ENCODE assay signal across 23 cellular contexts in the genomic region with DNA sequence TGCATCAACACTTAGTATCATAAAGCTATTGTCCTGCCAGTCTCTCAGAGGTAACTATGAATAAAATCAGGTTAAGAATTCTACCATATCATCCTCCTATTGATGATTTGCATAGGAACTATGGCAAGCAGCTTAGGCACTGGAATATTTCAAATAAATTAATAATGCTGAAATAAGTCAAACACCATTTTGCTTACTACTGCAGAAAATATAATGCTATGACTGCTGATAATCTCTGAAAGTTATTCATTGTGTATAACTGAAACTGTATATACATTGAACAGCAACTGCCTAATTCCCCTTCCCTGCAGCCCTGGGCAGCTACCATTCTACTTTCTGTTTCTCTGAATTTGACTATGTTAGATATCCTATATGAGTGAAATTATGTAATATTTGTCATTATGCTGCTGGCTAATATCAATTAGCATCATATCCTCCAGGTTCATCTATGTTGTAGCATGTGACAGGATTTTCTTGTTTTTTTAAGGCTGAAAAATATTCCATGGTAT.
DNase-seq lines count a peak whose midpoint lies in the region; ATAC-seq, FAIRE-seq and TF ChIP-seq lines count a peak whose summit lies in the region.
"Had no signal": no experiment of that assay in that cellular context is flagged by ENCODE, and none has a peak within 500 bp of the region (broad histone marks: within the 10 kb centered on the region; RNA-seq: fewer than 3 reads in every experiment).

No MANE protein-coding gene starts in this region.

- H3K27me3 ChIP-seq in GM12878 (replicated peaks in 1 of 2; ENCODE audit: control insufficient read depth in 2 of 2, insufficient read depth in 2 of 2, low read length in 1 of 2) = no peaks in the 10 kb centered on the region
- H3K27me3 ChIP-seq: BLaER1 had no signal

- FAIRE-seq in A549 (lab: Jason Lieb, UNC) (no peak), GM12878 (lab: Jason Lieb, UNC) (no peak)
- FAIRE-seq: D721Med, GM12891, GM18507, GM19239 had no signal

- H3K4me2 ChIP-seq in A549 (no peak overlapping the region), GM12878 (ENCODE audit: control insufficient read depth, insufficient read depth) (no peak overlapping the region)
- H3K4me2 ChIP-seq: BLaER1, GM23338 had no signal

- H3K79me2 ChIP-seq in GM12878 (ENCODE audit: control insufficient read depth, insufficient read depth, low read length) = no peaks in the 10 kb centered on the region

- ATAC-seq in A549 (no peak), HG02678 (IDR thresholded peaks at IDR 0.05; ENCODE audit: unreplicated experiment) (peak; percentile 41), GM12878 (peak; percentile 83), HG03378 (IDR thresholded peaks at IDR 0.05; ENCODE audit: unreplicated experiment) (no peak)
- ATAC-seq: CD8-positive, alpha-beta T cell; GM23338; HCT116 had no signal

- H3K27ac ChIP-seq in A549 = no peak overlapping the region
- H3K27ac ChIP-seq in GM12878 (ENCODE audit: control insufficient read depth, insufficient read depth) = no peak overlapping the region
- H3K27ac ChIP-seq: BLaER1, C4-2B had no signal

- H3K9me3 ChIP-seq in A549 = no peaks in the 10 kb centered on the region
- no peaks in the 10 kb centered on the region for H3K9me3 ChIP-seq in GM12878 (replicated peaks; ENCODE audit: control insufficient read depth, insufficient read depth, low read length)

- no peak for TF ChIP-seq RAD21 in A549 (conservative IDR thresholded peaks at IDR 0.05 in 1 of 2, IDR thresholded peaks at IDR 0.05 in 1 of 2)
- TF ChIP-seq RAD21 in GM12878 (IDR thresholded peaks at IDR 0.05; ENCODE audit: insufficient read depth, low read depth, low read length) = no peak

- no TSS peak for BruUV-seq in GM12878 (replicated peaks; lab: Mats Ljungman, UMichigan)

- no peak for DNase-seq in A549 (ENCODE audit: low read depth in 1 of 2, low spot score in 1 of 2)
- DNase-seq in NCI-H526 (lab: John Stamatoyannopoulos, UW) = peak; percentile 43 to 53
- DNase-seq in GM12878 (ENCODE audit: low read depth, low spot score) = no peak
- no peak for DNase-seq in A172 (ENCODE audit: low spot score)
- DNase-seq in RKO (ENCODE audit: low spot score) = no peak
- DNase-seq: 8988T; CD4-positive, CD25-positive, alpha-beta regulatory T cell; CD8-positive, alpha-beta T cell; DMS 273 treated with DMSO at 0.1 percent for 48 hours; DMS79; EL; GDM1; H9 had no signal

- POLR2A ChIA-PET in A549 (lab: Yijun Ruan, JAX) = no interaction called here
- POLR2A ChIA-PET in GM12878 (lab: Charles Lee) = no interaction called here

- intact Hi-C loops in GM12878 (cut with micrococcal nuclease; ENCODE audit: unreplicated experiment) = no loop called here

- no peak overlapping the region for H2AFZ ChIP-seq in GM12878 (ENCODE audit: control insufficient read depth, low read depth, low read length)
- H2AFZ ChIP-seq: GM23338 had no signal

- TF ChIP-seq POLR2A in A549 (IDR thresholded peaks at IDR 0.05; ENCODE audit: low read length) = no peak
- TF ChIP-seq POLR2A in GM12878 (IDR thresholded peaks at IDR 0.05; ENCODE audit: low read depth, low read length) = no peak

- RAD21 ChIA-PET in GM12878 (lab: Charles Lee; ENCODE audit: unreplicated experiment) = no interaction called here

- H3K4me3 ChIP-seq in A549 (no peak overlapping the region), GM12878 (no peak overlapping the region)
- H3K4me3 ChIP-seq: BLaER1, GM23338 had no signal

- in situ Hi-C loops in GM12878 (cut with MboI) = no loop called here

- SMC1A ChIA-PET in GM12878 (lab: Charles Lee; ENCODE audit: uncharacterized antibody, unreplicated experiment) = interaction anchor here (1.1 to 1.8 kb wide), 2 partner anchors 13 to 21 kb away, joined by 4 to 7 read pairs; no protein-coding TSS in a partner anchor

- H3K4me1 ChIP-seq in A549 (no peaks in the 10 kb centered on the region), GM12878 (ENCODE audit: control insufficient read depth, insufficient read depth, low read length) (no peaks in the 10 kb centered on the region)

- no peaks in the 10 kb centered on the region for H3K36me3 ChIP-seq in GM12878 (ENCODE audit: control insufficient read depth in 2 of 2, insufficient read depth in 2 of 2, low read length in 1 of 2)
- H3K36me3 ChIP-seq: BLaER1 had no signal

- CTCF ChIA-PET in A549 (lab: Yijun Ruan, JAX) (no interaction called here), GM12878 (lab: Yijun Ruan, JAX) (interaction anchor here (0.7 to 0.9 kb wide), 2 partner anchors 22 to 98 kb away, joined by 3 read pairs; no protein-coding TSS in a partner anchor)

- TF ChIP-seq EP300 in A549 (IDR thresholded peaks at IDR 0.05) (no peak), GM12878 (IDR thresholded peaks at IDR 0.05; ENCODE audit: borderline replicate concordance in 1 of 2, control insufficient read depth in 1 of 2, low read depth in 2 of 2, low read length in 2 of 2) (no peak)

- no peak overlapping the region for H3K9ac ChIP-seq in GM12878 (ENCODE audit: control insufficient read depth, insufficient read depth, low read length)
- H3K9ac ChIP-seq: BLaER1 had no signal

- H4K20me1 ChIP-seq in GM12878 (ENCODE audit: control insufficient read depth, insufficient read depth) = no peaks in the 10 kb centered on the region
- H4K20me1 ChIP-seq: BLaER1 had no signal

- TF ChIP-seq CTCF in A549 (IDR thresholded peaks at IDR 0.05) = no peak
- no peak for TF ChIP-seq CTCF in GM12878 (IDR thresholded peaks at IDR 0.05 in 2 of 3, conservative IDR thresholded peaks at IDR 0.05 in 1 of 3; ENCODE audit: control insufficient read depth in 2 of 3, extremely low read depth in 1 of 3, insufficient read depth in 1 of 3, low read depth in 3 of 3, low read length in 3 of 3)

TF ChIP-seq in A549, 52 proteins besides CTCF, POLR2A, EP300 and RAD21:
- TF ChIP-seq MAFK (IDR thresholded peaks at IDR 0.05; ENCODE audit: partially characterized antibody) = peak; percentile 23
- no peak for TF ChIP-seq PHF8 (IDR thresholded peaks at IDR 0.05; ENCODE audit: borderline replicate concordance, low read depth)

TF ChIP-seq in GM12878, 131 proteins besides CTCF, POLR2A, EP300 and RAD21:
- TF ChIP-seq POLR2AphosphoS2 (IDR thresholded peaks at IDR 0.05; ENCODE audit: low read depth, low read length) = no peak
- TF ChIP-seq SMAD5 (IDR thresholded peaks at IDR 0.05; ENCODE audit: low read depth) = no peak
- no peak for TF ChIP-seq PML (IDR thresholded peaks at IDR 0.05; ENCODE audit: low read length)
- no peak for TF ChIP-seq GATAD2B (conservative IDR thresholded peaks at IDR 0.05; ENCODE audit: low read depth)
- TF ChIP-seq, protein P1, sequence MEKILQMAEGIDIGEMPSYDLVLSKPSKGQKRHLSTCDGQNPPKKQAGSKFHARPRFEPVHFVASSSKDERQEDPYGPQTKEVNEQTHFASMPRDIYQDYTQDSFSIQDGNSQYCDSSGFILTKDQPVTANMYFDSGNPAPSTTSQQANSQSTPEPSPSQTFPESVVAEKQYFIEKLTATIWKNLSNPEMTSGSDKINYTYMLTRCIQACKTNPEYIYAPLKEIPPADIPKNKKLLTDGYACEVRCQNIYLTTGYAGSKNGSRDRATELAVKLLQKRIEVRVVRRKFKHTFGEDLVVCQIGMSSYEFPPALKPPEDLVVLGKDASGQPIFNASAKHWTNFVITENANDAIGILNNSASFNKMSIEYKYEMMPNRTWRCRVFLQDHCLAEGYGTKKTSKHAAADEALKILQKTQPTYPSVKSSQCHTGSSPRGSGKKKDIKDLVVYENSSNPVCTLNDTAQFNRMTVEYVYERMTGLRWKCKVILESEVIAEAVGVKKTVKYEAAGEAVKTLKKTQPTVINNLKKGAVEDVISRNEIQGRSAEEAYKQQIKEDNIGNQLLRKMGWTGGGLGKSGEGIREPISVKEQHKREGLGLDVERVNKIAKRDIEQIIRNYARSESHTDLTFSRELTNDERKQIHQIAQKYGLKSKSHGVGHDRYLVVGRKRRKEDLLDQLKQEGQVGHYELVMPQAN (conservative IDR thresholded peaks at IDR 0.05) = no peak
- no peak for TF ChIP-seq SIX5 (IDR thresholded peaks at IDR 0.05; ENCODE audit: low read depth, low read length, severe bottlenecking)
- TF ChIP-seq HCFC1 (IDR thresholded peaks at IDR 0.05; ENCODE audit: low read length) = no peak
- no peak for TF ChIP-seq CBX3 (IDR thresholded peaks at IDR 0.05; ENCODE audit: borderline replicate concordance, low read depth)
- no peak for TF ChIP-seq ZBED1 (IDR thresholded peaks at IDR 0.05; ENCODE audit: borderline replicate concordance)

Comparison
In these comparisons a context has a peak if more than half of its experiments do, and no peak if none do; other contexts are left out.
1. ATAC-seq: peak in HG02678 (single experiment) and GM12878 (single experiment); none in A549 (0 of 2) and HG03378 (single experiment).
2. DNase-seq: peak in NCI-H526 (2 of 2); none in A549 (0 of 2), GM12878 (single experiment), A172 (single experiment) and RKO (single experiment).